ENCODE assay signal across 17 cellular contexts in the genomic region with DNA sequence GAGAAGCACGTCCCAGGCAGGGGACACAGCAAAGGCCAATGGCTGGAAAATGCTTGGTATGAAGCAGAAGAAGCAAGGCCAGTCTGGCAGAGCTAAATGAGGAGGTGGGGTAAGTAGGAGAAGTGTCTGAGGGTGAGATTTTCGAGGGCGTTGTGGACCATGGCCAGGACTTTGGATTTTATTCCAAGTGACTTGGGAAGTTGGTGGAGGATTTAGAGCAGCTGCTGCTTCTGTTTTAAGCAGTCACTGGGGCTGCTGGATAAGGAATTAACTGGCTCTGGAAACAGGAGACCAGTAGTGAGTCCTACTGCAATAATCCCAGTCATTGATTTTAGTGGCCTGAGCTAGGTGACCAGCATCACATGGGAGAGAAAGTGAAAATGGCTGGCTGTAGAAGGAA.
DNase-seq lines count a peak whose midpoint lies in the region; ATAC-seq and TF ChIP-seq lines count a peak whose summit lies in the region.
"Had no signal": no experiment of that assay in that cellular context is flagged by ENCODE, and none has a peak within 500 bp of the region (broad histone marks: within the 10 kb centered on the region; RNA-seq: fewer than 3 reads in every experiment).

No MANE protein-coding gene starts in this region.

- H3K4me3 ChIP-seq in PC-9 (no peak overlapping the region), esophagus squamous epithelium (no peak overlapping the region), skin epidermis (no peak overlapping the region), ovary (no peak overlapping the region)

- H3K4me1 ChIP-seq in PC-9 (replicated peaks; ENCODE audit: insufficient read depth) = peaks cover 69% of the 10 kb centered on the region
- peaks cover 11 to 66% (median 44%) of the 10 kb centered on the region in 3 donors for H3K4me1 ChIP-seq in esophagus squamous epithelium
- H3K4me1 ChIP-seq in ovary (ENCODE audit: insufficient read depth) = peaks cover 7% of the 10 kb centered on the region

- TF ChIP-seq CTCF in PC-9 (conservative IDR thresholded peaks at IDR 0.05) = no peak
- TF ChIP-seq CTCF in esophagus squamous epithelium (IDR thresholded peaks at IDR 0.05) = no peak
- TF ChIP-seq CTCF in ovary (IDR thresholded peaks at IDR 0.05) = no peak

- TF ChIP-seq POLR2A in esophagus squamous epithelium (IDR thresholded peaks at IDR 0.05) (no peak), ovary (IDR thresholded peaks at IDR 0.05) (no peak)

- 65 to 81% methylated on average over 3 of the region's 3 CpGs for WGBS in esophagus squamous epithelium, 2 donors
- 11 to 26% (median 19%) methylated on average over 3 of the region's 3 CpGs for WGBS in ovary, 3 donors

- no peaks in the 10 kb centered on the region for H3K27me3 ChIP-seq in PC-9 (ENCODE audit: insufficient read depth, low read depth)
- no peaks in the 10 kb centered on the region for H3K27me3 ChIP-seq in esophagus squamous epithelium
- H3K27me3 ChIP-seq in ovary = no peaks in the 10 kb centered on the region

- CTCF ChIA-PET in PC-9 (lab: Charles Lee) = interaction anchor here (0.8 kb wide), 1 partner anchor 12 kb away, joined by 4 read pairs; no protein-coding TSS in a partner anchor

- peaks cover 68% of the 10 kb centered on the region for H3F3A ChIP-seq in PC-9 (ENCODE audit: insufficient read depth, low read depth)

- H4K20me1 ChIP-seq in PC-9 (ENCODE audit: insufficient read depth) = no peaks in the 10 kb centered on the region

- H3K36me3 ChIP-seq in PC-9 (ENCODE audit: low read depth) (no peaks in the 10 kb centered on the region; the same call in none of the 2 replicates), esophagus squamous epithelium (no peaks in the 10 kb centered on the region), ovary (no peaks in the 10 kb centered on the region)

- DNase-seq in NCI-H82 (lab: John Stamatoyannopoulos, UW) = peak; percentile 21
- DNase-seq in NCI-H82 treated with DMSO at 0.1 percent for 48 hours (lab: John Stamatoyannopoulos, UW; ENCODE audit: unreplicated experiment) = no peak
- no peak for DNase-seq in PC-9
- DNase-seq in esophagus squamous epithelium (lab: John Stamatoyannopoulos, UW) = no peak
- DNase-seq in ovary = no peak
- DNase-seq: amniotic stem cell; H7; KG1; NCI-H526 treated with DMSO at 0.1 percent for 48 hours; retina; SHP77; stimulated activated CD4-positive, alpha-beta T cell treated with anti-CD3 and anti-CD28 coated beads, Interleukin-4, amount 100 ng/mL, for 4 hours; stimulated activated naive CD8-positive, alpha-beta T cell treated with anti-CD3 and anti-CD28 coated beads, Interleukin-15, amount 100 ng/mL, for 72 hours had no signal

- 0 out of 2 replicates have a peak, but pooled peaks cover 5% of the 10 kb centered on the region for H3K79me2 ChIP-seq in PC-9 (ENCODE audit: low read depth)

- BruUV-seq in PC-9 (replicated peaks; lab: Mats Ljungman, UMichigan) = no TSS peak

- ATAC-seq in HG03521 (IDR thresholded peaks at IDR 0.05; ENCODE audit: unreplicated experiment) (no peak), GM18502 (IDR thresholded peaks at IDR 0.05; ENCODE audit: poor library complexity, unreplicated experiment) (no peak)
- ATAC-seq: stimulated activated naive CD8-positive, alpha-beta T cell treated with anti-CD3 and anti-CD28 coated beads, Interleukin-15, amount 100 ng/mL, for 72 hours had no signal

- no peaks in the 10 kb centered on the region for H3K9me3 ChIP-seq in PC-9 (ENCODE audit: insufficient read depth, low read depth)
- no peaks in the 10 kb centered on the region for H3K9me3 ChIP-seq in esophagus squamous epithelium
- H3K9me3 ChIP-seq in ovary = no peaks in the 10 kb centered on the region

- H3K27ac ChIP-seq in PC-9 (peak overlapping the region; percentile 90), esophagus squamous epithelium (peak overlapping the region; percentile 58 to 87 (median 79)), skin epidermis (peak overlapping the region in 14 of 21 experiments; percentile 2 to 74 (median 51)), ovary (peak overlapping the region in 1 of 2 donors; percentile 40)
- H3K27ac ChIP-seq: VCaP had no signal

- H2AFZ ChIP-seq in PC-9 = no peak overlapping the region

- intact Hi-C loops in PC-9 (cut with micrococcal nuclease; ENCODE audit: unreplicated experiment) (no loop called here), esophagus squamous epithelium (cut with DNase I) (loop anchor here (5.0 kb wide), 1 partner anchor 152 kb away; no protein-coding TSS in a partner anchor), ovary (cut with DNase I) (loop anchor here (5.0 kb wide), 2 partner anchors 157 to 247 kb away; a partner anchor contains a TSS)

- peak overlapping the region; percentile 69 for H3K4me2 ChIP-seq in PC-9

- H3K9me2 ChIP-seq in PC-9 (ENCODE audit: insufficient read depth) = no peaks in the 10 kb centered on the region

- POLR2A ChIA-PET in PC-9 (lab: Charles Lee; ENCODE audit: unreplicated experiment) = no interaction called here

- TF ChIP-seq EP300 in ovary (IDR thresholded peaks at IDR 0.05) = no peak
